Comparison of ENCODE assay signal across 8 cellular contexts in the genomic region with DNA sequence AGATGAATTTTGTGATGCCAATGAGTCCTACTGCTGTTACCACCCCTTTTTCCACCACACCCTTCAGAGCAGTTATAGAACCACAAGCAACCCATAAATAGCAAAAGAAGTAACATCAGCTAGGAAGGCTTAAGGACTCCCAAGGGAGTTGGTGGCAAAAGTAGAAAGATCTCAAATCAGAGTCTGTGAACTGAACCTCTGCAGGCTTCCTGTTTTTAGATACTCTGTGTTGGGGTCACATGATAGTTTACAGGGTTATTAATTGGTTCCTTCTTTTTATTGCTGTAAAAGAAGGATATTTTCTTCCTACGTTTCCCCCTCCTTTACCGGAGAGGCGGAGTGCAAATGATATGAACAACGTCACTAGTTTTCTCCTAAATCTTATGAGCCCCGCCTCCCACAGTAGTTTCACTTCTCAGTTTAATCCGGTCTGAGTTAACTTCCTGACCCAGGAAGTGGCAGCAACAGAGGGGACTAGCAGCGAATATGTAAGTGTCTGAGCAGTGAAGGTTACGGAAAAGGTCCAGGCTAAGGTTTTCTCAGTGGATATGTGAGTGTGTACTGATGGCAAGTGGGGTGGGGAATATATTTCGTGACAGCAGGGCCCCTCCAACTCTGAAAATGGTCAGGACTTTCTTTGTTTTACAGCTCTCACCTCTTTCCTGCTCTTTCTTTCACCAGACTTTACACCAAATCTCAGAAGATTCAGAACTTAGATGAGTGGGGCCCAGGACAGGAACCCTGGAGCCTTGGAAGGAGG. TPM values are rescaled to one million over a fixed set of nuclear protein-coding genes. Genes with fewer than 3 reads are reported as not detected.
A peak's percentile ranks its signal among the peaks of the same experiment; 100 is the strongest.
DNase-seq lines count a peak whose midpoint lies in the region; ATAC-seq and TF ChIP-seq lines count a peak whose summit lies in the region.

A gene with protein sequence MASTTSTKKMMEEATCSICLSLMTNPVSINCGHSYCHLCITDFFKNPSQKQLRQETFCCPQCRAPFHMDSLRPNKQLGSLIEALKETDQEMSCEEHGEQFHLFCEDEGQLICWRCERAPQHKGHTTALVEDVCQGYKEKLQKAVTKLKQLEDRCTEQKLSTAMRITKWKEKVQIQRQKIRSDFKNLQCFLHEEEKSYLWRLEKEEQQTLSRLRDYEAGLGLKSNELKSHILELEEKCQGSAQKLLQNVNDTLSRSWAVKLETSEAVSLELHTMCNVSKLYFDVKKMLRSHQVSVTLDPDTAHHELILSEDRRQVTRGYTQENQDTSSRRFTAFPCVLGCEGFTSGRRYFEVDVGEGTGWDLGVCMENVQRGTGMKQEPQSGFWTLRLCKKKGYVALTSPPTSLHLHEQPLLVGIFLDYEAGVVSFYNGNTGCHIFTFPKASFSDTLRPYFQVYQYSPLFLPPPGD (plus strand): TSS at position 435 of the 760 bp plus-strand sequence. CDS start 3,721 bp downstream, outside the sequence.

- peaks cover 63% of the 10 kb centered on the region for H3K36me3 Mint-ChIP-seq in activated T-helper 17 cell treated with anti-CD3 and anti-CD28 coated beads, Interleukin-2, amount 50 U/mL, for 72 hours (ENCODE audit: low read depth)

- H3K4me1 ChIP-seq in Peyer's patch (peaks cover 0 to 35% (median 16%) of the 10 kb centered on the region in 4 donors), thymus (ENCODE audit: control insufficient read depth, insufficient read depth, low read length) (peaks cover 6% of the 10 kb centered on the region)

- under 1% methylated on average over 9 of the region's 9 CpGs for WGBS in thymus

- peaks cover 60% of the 10 kb centered on the region for H3K4me1 Mint-ChIP-seq in activated T-helper 17 cell treated with anti-CD3 and anti-CD28 coated beads, Interleukin-2, amount 50 U/mL, for 72 hours

- H3K27ac ChIP-seq in Peyer's patch (peak within 1 kb of the TSS; percentile 82 to 93 (median 90)), thymus (ENCODE audit: low read depth) (peak within 1 kb of the TSS; percentile 93)

- ATAC-seq in GM18909 (IDR thresholded peaks at IDR 0.05; ENCODE audit: poor library complexity, unreplicated experiment) (peak; percentile 78), HG03135 (IDR thresholded peaks at IDR 0.05; ENCODE audit: unreplicated experiment) (peak; percentile 79), omental fat pad (ENCODE audit: low FRiP score) (peak; percentile 95)
- ATAC-seq in activated T-helper 17 cell treated with anti-CD3 and anti-CD28 coated beads, Interleukin-2, amount 50 U/mL, for 72 hours (replicated peaks): peak; percentile 63

- H3K27ac Mint-ChIP-seq in activated T-helper 17 cell treated with anti-CD3 and anti-CD28 coated beads, Interleukin-2, amount 50 U/mL, for 72 hours: peak within 1 kb of the TSS; percentile 99

- peak within 1 kb of the TSS; percentile 96 for H3K4me3 Mint-ChIP-seq in activated T-helper 17 cell treated with anti-CD3 and anti-CD28 coated beads, Interleukin-2, amount 50 U/mL, for 72 hours

- H3K27me3 Mint-ChIP-seq in activated T-helper 17 cell treated with anti-CD3 and anti-CD28 coated beads, Interleukin-2, amount 50 U/mL, for 72 hours: no peaks in the 10 kb centered on the region

- peak; percentile 87 for DNase-seq in AG20443 (ENCODE audit: low spot score)
- DNase-seq in Peyer's patch: peak in 2 of 3 donors; percentile 95
- peak; percentile 82 for DNase-seq in fibroblast of the conjunctiva (ENCODE audit: low read depth)
- peak; percentile 42 for DNase-seq in omental fat pad (ENCODE audit: low spot score)

- peaks cover 0 to 23% (median 0%) of the 10 kb centered on the region in 3 donors for H3K36me3 ChIP-seq in Peyer's patch
- peaks cover 8% of the 10 kb centered on the region for H3K36me3 ChIP-seq in thymus (ENCODE audit: control insufficient read depth, insufficient read depth)

- TF ChIP-seq CTCF in Peyer's patch (IDR thresholded peaks at IDR 0.05) (no peak), omental fat pad (IDR thresholded peaks at IDR 0.05) (no peak)

- peak within 1 kb of the TSS; percentile 55 to 72 (median 62) for H3K4me3 ChIP-seq in Peyer's patch
- H3K4me3 ChIP-seq in thymus (ENCODE audit: low read length): peak within 1 kb of the TSS; percentile 69

- H3K9me3 ChIP-seq in Peyer's patch: no peaks in the 10 kb centered on the region
- H3K9me3 ChIP-seq in thymus (ENCODE audit: control insufficient read depth): no peaks in the 10 kb centered on the region

- H3K9me3 Mint-ChIP-seq in activated T-helper 17 cell treated with anti-CD3 and anti-CD28 coated beads, Interleukin-2, amount 50 U/mL, for 72 hours: peaks cover 6% of the 10 kb centered on the region

- TF ChIP-seq POLR2A in Peyer's patch (IDR thresholded peaks at IDR 0.05): peak; percentile 91 to 95

- H3K27me3 ChIP-seq in Peyer's patch (no peaks in the 10 kb centered on the region), thymus (ENCODE audit: control insufficient read depth, insufficient read depth) (no peaks in the 10 kb centered on the region)

RNA-seq across cellular contexts. Expression of the gene that starts here (rescaled TPM):
- total RNA-seq in Peyer's patch (10 to 100 TPM; 15.3 to 24.8 (median 19.3) TPM), omental fat pad (10 to 100 TPM in 3 of 4 donors, 1 to 10 TPM in 1; 7.8 to 21.6 (median 11.7) TPM)
- 10 to 100 TPM; 26.7 to 69.2 TPM for total RNA-seq in activated T-helper 17 cell treated with anti-CD3 and anti-CD28 coated beads, Interleukin-2, amount 50 U/mL, for 72 hours
- polyA plus RNA-seq in thymus: 11.3 TPM

Comparison
In these comparisons a context has a peak if more than half of its experiments do, and no peak if none do; other contexts are left out.
1. Peak in every context shown above with its lines: DNase-seq, ATAC-seq, H3K4me3 ChIP-seq and H3K27ac ChIP-seq.
2. DNase-seq: peak in every context shown above with its lines; median percentile 95 in Peyer's patch; 87 in AG20443; 82 in fibroblast of the conjunctiva; 42 in omental fat pad.